1 cellular context compared by ENCODE assay signal in genomic region chr6:30066577-30067459, GRCh38.
TF ChIP-seq lines count a peak whose summit lies in the region.

TSS of gene PPP1R11 (plus strand) at chr6:30067198. CDS start at chr6:30067411, 213 bp downstream.

TF ChIP-seq in HepG2, 621 proteins besides CTCF, POLR2A, EP300 and RAD21 (continued from another document and continues in another):
- TF ChIP-seq TAF1 (CRISPR knock-in tag; IDR thresholded peaks at IDR 0.05): peak; percentile 78; the same call in 1 of the 2 replicates
- TF ChIP-seq PITX1 (CRISPR knock-in tag; IDR thresholded peaks at IDR 0.05): peak; percentile 87; the same call in 1 of the 2 replicates
- TF ChIP-seq AKNA (CRISPR knock-in tag; IDR thresholded peaks at IDR 0.05; ENCODE audit: borderline replicate concordance): no peak
- TF ChIP-seq SNRNP70 (IDR thresholded peaks at IDR 0.05; ENCODE audit: low read depth, low read length): no peak
- no peak for TF ChIP-seq ZC3H13 (CRISPR knock-in tag; IDR thresholded peaks at IDR 0.05)
- TF ChIP-seq ZFX (CRISPR knock-in tag; IDR thresholded peaks at IDR 0.05; ENCODE audit: low read depth): peak; percentile 80
- TF ChIP-seq E2F5 (CRISPR knock-in tag; conservative IDR thresholded peaks at IDR 0.05): no peak
- TF ChIP-seq AGO2 (optimal IDR thresholded peaks at IDR 0.05; ENCODE audit: low read depth, low read length): peak; percentile 56
- peak; percentile 56; the same call in 1 of the 2 replicates for TF ChIP-seq NCOA2 (CRISPR knock-in tag; IDR thresholded peaks at IDR 0.05)
- TF ChIP-seq PAWR (CRISPR knock-in tag; IDR thresholded peaks at IDR 0.05; ENCODE audit: borderline replicate concordance): no peak
- no peak for TF ChIP-seq ZNF296 (CRISPR knock-in tag; conservative IDR thresholded peaks at IDR 0.05)
- TF ChIP-seq MTA1 (CRISPR knock-in tag; IDR thresholded peaks at IDR 0.05; ENCODE audit: borderline replicate concordance): peak; percentile 46; the same call in 1 of the 2 replicates
- TF ChIP-seq ONECUT2 (CRISPR knock-in tag; IDR thresholded peaks at IDR 0.05): no peak
- TF ChIP-seq ZFP82 (CRISPR knock-in tag; IDR thresholded peaks at IDR 0.05; ENCODE audit: borderline replicate concordance): no peak
- peak; percentile 76 for TF ChIP-seq IKZF4 (CRISPR knock-in tag; IDR thresholded peaks at IDR 0.05; ENCODE audit: borderline replicate concordance, low read depth, not compliant biosample characterization)
- no peak for TF ChIP-seq SYNCRIP (IDR thresholded peaks at IDR 0.05; ENCODE audit: insufficient read depth, low read depth, low read length)
- TF ChIP-seq THAP9 (CRISPR knock-in tag; IDR thresholded peaks at IDR 0.05; ENCODE audit: borderline replicate concordance): peak; percentile 98
- TF ChIP-seq CEBPB (IDR thresholded peaks at IDR 0.05; ENCODE audit: borderline replicate concordance, low read depth, low read length): no peak
- no peak for TF ChIP-seq KDM6A (CRISPR knock-in tag; IDR thresholded peaks at IDR 0.05; ENCODE audit: low read depth)
- TF ChIP-seq TBX2 (CRISPR knock-in tag; IDR thresholded peaks at IDR 0.05; ENCODE audit: borderline replicate concordance): peak; percentile 94
- TF ChIP-seq MTA3 (CRISPR knock-in tag; IDR thresholded peaks at IDR 0.05): no peak
- peak; percentile 77 for TF ChIP-seq TEAD3 (CRISPR knock-in tag; optimal IDR thresholded peaks at IDR 0.05; ENCODE audit: borderline replicate concordance)
- TF ChIP-seq PHF20 (CRISPR knock-in tag; IDR thresholded peaks at IDR 0.05): peak; percentile 97
- TF ChIP-seq FOSL1 (CRISPR knock-in tag; IDR thresholded peaks at IDR 0.05; ENCODE audit: borderline replicate concordance): no peak
- 0 out of 2 replicates have a peak, but pooled peaks have one; percentile 0 for TF ChIP-seq ZNF235 (CRISPR knock-in tag; IDR thresholded peaks at IDR 0.05; ENCODE audit: borderline replicate concordance)
- TF ChIP-seq ZNF629 (CRISPR knock-in tag; conservative IDR thresholded peaks at IDR 0.05): peak; percentile 20; the same call in 1 of the 2 replicates
- no peak for TF ChIP-seq CENPT (CRISPR knock-in tag; IDR thresholded peaks at IDR 0.05; ENCODE audit: low read depth)
- TF ChIP-seq SP2 (CRISPR knock-in tag; IDR thresholded peaks at IDR 0.05): no peak
- TF ChIP-seq TFE3 (CRISPR knock-in tag; IDR thresholded peaks at IDR 0.05): peak; percentile 62
- TF ChIP-seq ZNF761 (CRISPR knock-in tag; conservative IDR thresholded peaks at IDR 0.05): 0 out of 2 replicates have a peak, but pooled peaks have one; percentile 77
- TF ChIP-seq ZFP36L2 (CRISPR knock-in tag; IDR thresholded peaks at IDR 0.05): no peak
- TF ChIP-seq ZNF121 (CRISPR knock-in tag; IDR thresholded peaks at IDR 0.05): 0 out of 2 replicates have a peak, but pooled peaks have one; percentile 48
- peak; percentile 55; the same call in 1 of the 2 replicates for TF ChIP-seq ZNF224 (CRISPR knock-in tag; IDR thresholded peaks at IDR 0.05)
- TF ChIP-seq MAFK (conservative IDR thresholded peaks at IDR 0.05 in 1 of 2, IDR thresholded peaks at IDR 0.05 in 1 of 2; ENCODE audit: low read length in 2 of 2): no peak
- peak; percentile 91 for TF ChIP-seq ZNF343 (CRISPR knock-in tag; IDR thresholded peaks at IDR 0.05)
- peak; percentile 52; the same call in 1 of the 2 replicates for TF ChIP-seq ZNF704 (CRISPR knock-in tag; IDR thresholded peaks at IDR 0.05; ENCODE audit: borderline replicate concordance)
- TF ChIP-seq ZNF280B (CRISPR knock-in tag; IDR thresholded peaks at IDR 0.05; ENCODE audit: borderline replicate concordance): peak; percentile 72
- TF ChIP-seq ZNF282 (IDR thresholded peaks at IDR 0.05; ENCODE audit: partially characterized antibody): no peak
- TF ChIP-seq ZBTB2 (CRISPR knock-in tag; IDR thresholded peaks at IDR 0.05; ENCODE audit: low read depth): no peak
- TF ChIP-seq CREB1 (IDR thresholded peaks at IDR 0.05): peak; percentile 94
- peak; percentile 98 for TF ChIP-seq CREB1 (CRISPR knock-in tag; IDR thresholded peaks at IDR 0.05)
- peak; percentile 97; the same call in 1 of the 2 replicates for TF ChIP-seq SMYD3 (CRISPR knock-in tag; IDR thresholded peaks at IDR 0.05)
- no peak for TF ChIP-seq MBD4 (IDR thresholded peaks at IDR 0.05; ENCODE audit: borderline replicate concordance, low read length)
- TF ChIP-seq ZBTB4 (CRISPR knock-in tag; IDR thresholded peaks at IDR 0.05; ENCODE audit: borderline replicate concordance): peak; percentile 69; the same call in 1 of the 2 replicates
- TF ChIP-seq ELK4 (CRISPR knock-in tag; IDR thresholded peaks at IDR 0.05; ENCODE audit: borderline replicate concordance): 0 out of 2 replicates have a peak, but pooled peaks have one; percentile 52
